ENCODE assay signal across 1 cellular context in genomic region chr9:32782476-32783167, GRCh38.
TF ChIP-seq lines count a peak whose summit lies in the region.

No MANE protein-coding gene starts in this region.

TF ChIP-seq in H1, 55 proteins besides CTCF, POLR2A, EP300 and RAD21:
- TF ChIP-seq ATF2 (IDR thresholded peaks at IDR 0.05; ENCODE audit: low read length) (no peak), PHF8 (conservative IDR thresholded peaks at IDR 0.05; ENCODE audit: low read depth, low read length) (no peak), BRCA1 (IDR thresholded peaks at IDR 0.05; ENCODE audit: low read depth, low read length) (no peak), CEBPB (IDR thresholded peaks at IDR 0.05; ENCODE audit: low read depth, low read length) (no peak), EGR1 (IDR thresholded peaks at IDR 0.05; ENCODE audit: borderline replicate concordance, low read depth, low read length) (no peak), SP2 (IDR thresholded peaks at IDR 0.05; ENCODE audit: low read length) (no peak), CHD1 (IDR thresholded peaks at IDR 0.05; ENCODE audit: low read depth, low read length) (no peak)
